Comparison of ENCODE assay signal across 24 cellular contexts in the genomic region with DNA sequence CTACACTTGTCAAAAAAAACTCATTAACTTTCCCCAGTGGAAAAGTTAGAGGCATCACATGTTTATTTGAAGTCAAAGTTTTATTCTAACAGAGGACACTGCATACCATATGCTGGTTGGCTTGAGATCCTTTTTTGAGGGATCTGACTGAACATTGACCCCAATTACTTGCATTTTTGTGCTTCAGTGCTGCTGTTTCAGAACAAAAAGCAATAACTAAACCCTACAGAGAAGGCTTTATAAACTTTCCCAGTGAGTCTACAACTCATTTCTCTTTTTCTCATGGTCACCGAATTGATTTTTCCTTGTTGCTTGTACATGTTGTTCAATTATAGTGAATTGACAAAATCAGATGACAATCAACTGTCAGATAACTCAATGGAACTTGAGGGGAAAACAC.
DNase-seq lines count a peak whose midpoint lies in the region; ATAC-seq and TF ChIP-seq lines count a peak whose summit lies in the region.
"Had no signal": no experiment of that assay in that cellular context is flagged by ENCODE, and none has a peak within 500 bp of the region (broad histone marks: within the 10 kb centered on the region; RNA-seq: fewer than 3 reads in every experiment).

No MANE protein-coding gene starts in this region.

- no peaks in the 10 kb centered on the region for H3K36me3 Mint-ChIP-seq in nephron (ENCODE audit: low read depth)

- no peaks in the 10 kb centered on the region for H4K20me1 ChIP-seq in hepatocyte (ENCODE audit: insufficient read depth, poor library complexity, severe bottlenecking)
- H4K20me1 ChIP-seq: BLaER1 had no signal

- H2AFZ ChIP-seq in hepatocyte: no peak overlapping the region
- H2AFZ ChIP-seq: GM23248 had no signal

- TF ChIP-seq CTCF in hepatocyte (IDR thresholded peaks at IDR 0.05; ENCODE audit: poor library complexity): no peak
- TF ChIP-seq CTCF in nephron (IDR thresholded peaks at IDR 0.05; ENCODE audit: unreplicated experiment in 3 of 3): no peak

- peak overlapping the region; percentile 42 for H3K27ac ChIP-seq in hepatocyte
- H3K27ac ChIP-seq: BLaER1, GM23248 had no signal

- H3K79me2 ChIP-seq in hepatocyte: no peaks in the 10 kb centered on the region

- H3K9me3 ChIP-seq in hepatocyte (ENCODE audit: low read depth): no peaks in the 10 kb centered on the region
- H3K9me3 ChIP-seq: BLaER1, SK-N-SH had no signal

- H3K27me3 ChIP-seq in hepatocyte: no peaks in the 10 kb centered on the region
- H3K27me3 ChIP-seq: BLaER1 had no signal

- H3K27ac Mint-ChIP-seq in nephron: peak overlapping the region; percentile 81 to 91 (median 85)
- H3K27ac Mint-ChIP-seq: CD4-positive, alpha-beta T cell; H9 had no signal

- peak overlapping the region; percentile 11 for H3K4me2 ChIP-seq in hepatocyte
- H3K4me2 ChIP-seq: BLaER1, SK-N-SH had no signal

- H3K9me3 Mint-ChIP-seq in nephron: no peaks in the 10 kb centered on the region
- H3K9me3 Mint-ChIP-seq: H9 had no signal

- ATAC-seq in HG02885 (IDR thresholded peaks at IDR 0.05; ENCODE audit: poor library complexity, unreplicated experiment): peak; percentile 27
- no peak for ATAC-seq in HG02973 (IDR thresholded peaks at IDR 0.05; ENCODE audit: unreplicated experiment)
- no peak for ATAC-seq in HG02588 (IDR thresholded peaks at IDR 0.05; ENCODE audit: unreplicated experiment)
- ATAC-seq in HG03025 (IDR thresholded peaks at IDR 0.05; ENCODE audit: low FRiP score, unreplicated experiment): no peak
- no peak for ATAC-seq in HG03097 (IDR thresholded peaks at IDR 0.05; ENCODE audit: low FRiP score, unreplicated experiment)
- ATAC-seq: Panc1 had no signal

- no peak overlapping the region for H3K4me3 Mint-ChIP-seq in nephron
- H3K4me3 Mint-ChIP-seq: CD4-positive, alpha-beta T cell; H9 had no signal

- H3K4me1 Mint-ChIP-seq in nephron: peaks cover 50% of the 10 kb centered on the region

- WGBS in hepatocyte (ENCODE audit: low lambda C conversion rate, missing lambda C conversion rate): 83% methylated on average over 1 of the region's 1 CpG

- no peaks in the 10 kb centered on the region for H3K27me3 Mint-ChIP-seq in nephron (ENCODE audit: low read depth)
- H3K27me3 Mint-ChIP-seq: CD4-positive, alpha-beta T cell had no signal

- H3K4me1 ChIP-seq in hepatocyte (ENCODE audit: insufficient read depth): peaks cover 27% of the 10 kb centered on the region

- H3K36me3 ChIP-seq in hepatocyte (replicated peaks; ENCODE audit: insufficient read depth, low read depth): no peaks in the 10 kb centered on the region
- H3K36me3 ChIP-seq: BLaER1 had no signal

- DNase-seq in hepatocyte (ENCODE audit: low spot score): no peak
- DNase-seq: CD4-positive, alpha-beta T cell; COR-L47; DND-41; GM23248; H9; Karpas-422; MV-4-11; NCI-H1105 treated with DMSO at 0.1 percent for 48 hours; NCI-H2029 treated with DMSO at 0.1 percent for 48 hours; NCI-H2171; NCI-H345; NCI-H524; NCI-H774; SIG-M5; SK-N-SH had no signal

- no peaks in the 10 kb centered on the region for H3K9me2 ChIP-seq in hepatocyte (replicated peaks; ENCODE audit: insufficient read depth)
- H3K9me2 ChIP-seq: SK-N-SH had no signal

- H3K4me3 ChIP-seq in hepatocyte: no peak overlapping the region
- H3K4me3 ChIP-seq: BLaER1, GM23248 had no signal
